Comparison of ENCODE assay signal across 8 cellular contexts in the genomic region with DNA sequence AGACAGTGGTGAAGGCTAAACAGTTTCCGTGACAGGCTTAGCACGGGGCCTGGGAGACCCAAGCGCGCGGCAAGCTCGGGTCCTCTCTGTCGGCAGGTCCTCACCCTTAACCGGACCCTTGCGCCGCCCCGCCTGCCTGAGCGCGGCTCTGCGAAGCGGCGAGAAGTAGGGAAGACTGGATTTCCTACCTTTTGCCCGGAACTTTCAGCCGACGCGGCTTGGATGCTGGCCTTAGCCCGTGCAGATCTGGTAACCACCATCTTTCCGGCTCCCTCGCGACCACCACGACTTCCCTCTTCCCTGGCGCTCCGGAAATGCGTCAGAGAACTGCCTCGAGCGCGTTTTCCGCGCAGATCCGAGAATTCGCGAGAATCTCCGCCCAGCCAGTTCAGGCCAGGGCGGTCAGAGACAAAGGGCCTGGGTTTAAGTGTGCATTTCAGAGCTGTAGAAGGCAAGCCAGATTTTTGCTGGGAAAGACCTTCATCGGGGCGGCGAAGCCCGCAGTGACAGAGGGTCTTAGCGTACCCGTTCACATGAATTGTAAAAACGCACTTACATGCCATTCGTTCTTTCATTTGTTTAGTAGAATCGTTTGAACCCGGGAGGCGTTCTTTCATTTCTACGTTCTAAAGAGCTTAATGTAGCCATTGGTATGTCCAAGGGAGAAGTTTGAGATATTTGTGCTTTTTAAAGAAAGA. TPM values are rescaled to one million over a fixed set of nuclear protein-coding genes. Genes with fewer than 3 reads are reported as not detected.
DNase-seq lines count a peak whose midpoint lies in the region; ATAC-seq and TF ChIP-seq lines count a peak whose summit lies in the region.

A gene with protein sequence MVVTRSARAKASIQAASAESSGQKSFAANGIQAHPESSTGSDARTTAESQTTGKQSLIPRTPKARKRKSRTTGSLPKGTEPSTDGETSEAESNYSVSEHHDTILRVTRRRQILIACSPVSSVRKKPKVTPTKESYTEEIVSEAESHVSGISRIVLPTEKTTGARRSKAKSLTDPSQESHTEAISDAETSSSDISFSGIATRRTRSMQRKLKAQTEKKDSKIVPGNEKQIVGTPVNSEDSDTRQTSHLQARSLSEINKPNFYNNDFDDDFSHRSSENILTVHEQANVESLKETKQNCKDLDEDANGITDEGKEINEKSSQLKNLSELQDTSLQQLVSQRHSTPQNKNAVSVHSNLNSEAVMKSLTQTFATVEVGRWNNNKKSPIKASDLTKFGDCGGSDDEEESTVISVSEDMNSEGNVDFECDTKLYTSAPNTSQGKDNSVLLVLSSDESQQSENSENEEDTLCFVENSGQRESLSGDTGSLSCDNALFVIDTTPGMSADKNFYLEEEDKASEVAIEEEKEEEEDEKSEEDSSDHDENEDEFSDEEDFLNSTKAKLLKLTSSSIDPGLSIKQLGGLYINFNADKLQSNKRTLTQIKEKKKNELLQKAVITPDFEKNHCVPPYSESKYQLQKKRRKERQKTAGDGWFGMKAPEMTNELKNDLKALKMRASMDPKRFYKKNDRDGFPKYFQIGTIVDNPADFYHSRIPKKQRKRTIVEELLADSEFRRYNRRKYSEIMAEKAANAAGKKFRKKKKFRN (minus strand): TSS at position 318 of the 698 bp plus-strand sequence. CDS start 58 bp downstream, at position 260.

- TF ChIP-seq CTCF in epithelial cell of esophagus (IDR thresholded peaks at IDR 0.05; ENCODE audit: insufficient read depth, low read depth, low read length, missing control alignments) (no peak), mucosa of descending colon (IDR thresholded peaks at IDR 0.05) (no peak)

- H3K9me3 ChIP-seq in mucosa of descending colon: no peaks in the 10 kb centered on the region

- intact Hi-C loops in mucosa of descending colon (cut with DNase I, micrococcal nuclease): no loop called here

- ATAC-seq in GM21526 (IDR thresholded peaks at IDR 0.05; ENCODE audit: low FRiP score, unreplicated experiment) (peak; percentile 93), mucosa of descending colon (peak; percentile 99)

- H3K4me3 ChIP-seq in epithelial cell of esophagus (ENCODE audit: low read length): peak within 1 kb of the TSS; percentile 93
- H3K4me3 ChIP-seq in mucosa of descending colon: peak within 1 kb of the TSS; percentile 92

- peaks cover 24% of the 10 kb centered on the region for H3K4me1 ChIP-seq in mucosa of descending colon (ENCODE audit: low read depth)

- DNase-seq in DMS 273 (lab: John Stamatoyannopoulos, UW; ENCODE audit: unreplicated experiment): peak; percentile 98
- DNase-seq in HuH-7.5 (ENCODE audit: low spot score): peak; percentile 54
- peak; percentile 33 for DNase-seq in OCI-M2 (lab: John Stamatoyannopoulos, UW; ENCODE audit: unreplicated experiment)
- peak; percentile 83 for DNase-seq in activated T-cell treated with anti-CD3 and anti-CD28 coated beads for 4 hours
- DNase-seq in epithelial cell of esophagus (ENCODE audit: low read depth): peak; percentile 91
- DNase-seq in mucosa of descending colon: peak; percentile 93 to 96 (median 94)
- DNase-seq in stimulated activated CD8-positive, alpha-beta memory T cell treated with anti-CD3 and anti-CD28 coated beads, Interleukin-4, amount 100 ng/mL, for 24 hours (ENCODE audit: low read depth): peak; percentile 84

- no peaks in the 10 kb centered on the region for H3K36me3 ChIP-seq in mucosa of descending colon (ENCODE audit: low read depth)

RNA-seq across cellular contexts. Expression of the gene that starts here (rescaled TPM):
- total RNA-seq in mucosa of descending colon: 10 to 100 TPM; 29.0 to 52.7 (median 29.5) TPM

Comparison
In these comparisons a context has a peak if more than half of its experiments do, and no peak if none do; other contexts are left out.
1. Peak in every context shown above with its lines: DNase-seq, ATAC-seq and H3K4me3 ChIP-seq.
2. DNase-seq: peak in every context shown above with its lines; median percentile 98 in DMS 273; 94 in mucosa of descending colon; 91 in epithelial cell of esophagus; 84 in stimulated activated CD8-positive, alpha-beta memory T cell treated with anti-CD3 and anti-CD28 coated beads, Interleukin-4, amount 100 ng/mL, for 24 hours; 83 in activated T-cell treated with anti-CD3 and anti-CD28 coated beads for 4 hours; 54 in HuH-7.5; 33 in OCI-M2.